Comparison of ENCODE assay signal across 10 cellular contexts in the genomic region with DNA sequence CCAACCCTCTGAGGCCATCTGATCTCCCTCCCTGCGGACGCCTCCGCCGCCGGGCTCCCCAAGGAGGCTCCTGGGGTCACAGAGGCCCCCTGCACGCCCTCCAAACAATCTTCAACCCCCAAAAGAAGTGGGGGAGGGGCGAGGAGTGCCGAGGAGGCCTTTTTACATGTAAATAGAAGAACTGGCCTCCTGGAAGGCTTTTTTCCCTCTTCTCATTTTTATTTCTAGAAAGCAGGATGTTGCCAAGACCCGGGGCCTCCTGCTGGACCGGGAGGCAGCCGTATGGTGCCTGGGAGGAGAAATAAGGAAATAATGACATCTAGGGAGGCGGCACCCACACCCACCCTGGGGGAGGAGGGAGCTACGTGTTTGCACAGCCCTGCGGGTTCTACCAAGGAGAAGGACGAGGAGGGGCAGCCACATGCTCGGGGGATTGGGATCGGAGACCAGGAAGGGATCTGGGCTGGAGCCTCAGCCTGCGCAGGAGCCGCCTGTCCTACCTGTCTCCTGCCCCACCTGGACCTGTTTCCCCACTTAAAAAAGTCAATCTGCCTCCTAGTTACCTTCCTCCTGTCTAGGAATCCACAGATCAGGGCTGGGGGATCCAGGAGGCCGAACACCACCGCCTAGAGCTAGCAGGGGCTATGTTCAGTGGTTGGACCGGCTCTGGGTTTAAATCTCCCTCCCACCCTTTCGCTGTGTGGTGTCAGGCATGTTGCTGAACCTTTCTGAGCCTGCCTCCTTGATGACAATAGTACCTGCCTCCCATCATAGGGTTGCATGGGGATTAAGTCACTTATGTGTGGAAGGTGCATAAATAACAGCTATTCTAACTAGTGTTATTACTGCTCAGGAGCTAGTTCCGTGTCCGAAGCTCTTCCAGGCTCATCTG.
DNase-seq lines count a peak whose midpoint lies in the region; ATAC-seq, FAIRE-seq and TF ChIP-seq lines count a peak whose summit lies in the region.
"Had no signal": no experiment of that assay in that cellular context is flagged by ENCODE, and none has a peak within 500 bp of the region (broad histone marks: within the 10 kb centered on the region; RNA-seq: fewer than 3 reads in every experiment).

No MANE protein-coding gene starts in this region.

- no peaks in the 10 kb centered on the region for H3K27me3 ChIP-seq in astrocyte (ENCODE audit: insufficient read depth, low read length)
- H3K27me3 ChIP-seq: BE2C had no signal

- H2AFZ ChIP-seq in astrocyte (ENCODE audit: low read depth, low read length) = no peak overlapping the region

- no peak overlapping the region for H3K9ac ChIP-seq in astrocyte (ENCODE audit: low read length)

- no peaks in the 10 kb centered on the region for H3K79me2 ChIP-seq in astrocyte (ENCODE audit: insufficient read depth, low read length)

- POLR2A ChIA-PET in RWPE1 (lab: Yijun Ruan, JAX; ENCODE audit: low non-redundant PET) = no interaction called here

- FAIRE-seq in astrocyte (lab: Jason Lieb, UNC) = no peak

- peaks cover 4% of the 10 kb centered on the region for H3K4me1 Mint-ChIP-seq in stimulated activated naive CD8-positive, alpha-beta T cell treated with anti-CD3 and anti-CD28 coated beads, Interleukin-15, amount 100 ng/mL, for 72 hours
- peaks cover 6% of the 10 kb centered on the region for H3K4me1 Mint-ChIP-seq in astrocyte (ENCODE audit: low read depth, unreplicated experiment)
- peaks cover 26% of the 10 kb centered on the region for H3K4me1 Mint-ChIP-seq in mesothelial cell of epicardium

- peak overlapping the region; percentile 19 for H3K4me2 ChIP-seq in astrocyte (ENCODE audit: low read length)

- TF ChIP-seq CTCF in astrocyte (IDR thresholded peaks at IDR 0.05; ENCODE audit: insufficient read depth, low read depth, low read length) = no peak
- no peak for TF ChIP-seq CTCF in mesothelial cell of epicardium (IDR thresholded peaks at IDR 0.05; ENCODE audit: unreplicated experiment)
- TF ChIP-seq CTCF in RWPE1 (conservative IDR thresholded peaks at IDR 0.05; ENCODE audit: low read depth) = no peak

- peak; percentile 36 for ATAC-seq in stimulated activated naive CD8-positive, alpha-beta T cell treated with anti-CD3 and anti-CD28 coated beads, Interleukin-15, amount 100 ng/mL, for 72 hours
- no peak for ATAC-seq in stimulated activated naive CD8-positive, alpha-beta T cell treated with anti-CD3 and anti-CD28 coated beads, Interleukin-15, Interleukin-2, amounts not matched to agents 100 U/mL and 50 U/mL, for 24 hours
- ATAC-seq in GM18873 (IDR thresholded peaks at IDR 0.05; ENCODE audit: low FRiP score, unreplicated experiment) (no peak), HG03378 (IDR thresholded peaks at IDR 0.05; ENCODE audit: unreplicated experiment) (no peak), HG03135 (IDR thresholded peaks at IDR 0.05; ENCODE audit: unreplicated experiment) (no peak)

- H3K4me1 ChIP-seq in astrocyte (ENCODE audit: insufficient read depth, low read length) = peaks cover 6% of the 10 kb centered on the region

- CTCF ChIA-PET in RWPE1 (lab: Yijun Ruan, JAX) = interaction anchor here (1.0 kb wide), 1 partner anchor 13 kb away, joined by 4 read pairs; no protein-coding TSS in a partner anchor

- H3K27me3 Mint-ChIP-seq in stimulated activated naive CD8-positive, alpha-beta T cell treated with anti-CD3 and anti-CD28 coated beads, Interleukin-15, amount 100 ng/mL, for 72 hours = no peaks in the 10 kb centered on the region
- H3K27me3 Mint-ChIP-seq in astrocyte (ENCODE audit: low read depth, unreplicated experiment) (peaks cover 48% of the 10 kb centered on the region), mesothelial cell of epicardium (ENCODE audit: low read depth) (no peaks in the 10 kb centered on the region)

- no peaks in the 10 kb centered on the region for H3K36me3 ChIP-seq in astrocyte (ENCODE audit: insufficient read depth, low read length)
- H3K36me3 ChIP-seq: BE2C had no signal

- H4K20me1 ChIP-seq in astrocyte (ENCODE audit: insufficient read depth, low read length) = peaks cover 51% of the 10 kb centered on the region

- H3K27ac ChIP-seq in astrocyte (ENCODE audit: low read depth, low read length) = no peak overlapping the region
- H3K27ac ChIP-seq in RWPE1 = no peak overlapping the region; the same call in 1 of the 2 replicates

- H3K9me3 ChIP-seq in astrocyte (ENCODE audit: insufficient read depth, low read depth, low read length) = no peaks in the 10 kb centered on the region
- H3K9me3 ChIP-seq: BE2C had no signal

- no peak overlapping the region for H3K4me3 ChIP-seq in astrocyte (ENCODE audit: insufficient read depth, low read depth, low read length)

- H3K36me3 Mint-ChIP-seq in astrocyte (ENCODE audit: low read depth, unreplicated experiment) (peaks cover 4% of the 10 kb centered on the region), mesothelial cell of epicardium (no peaks in the 10 kb centered on the region)

- H3K4me3 Mint-ChIP-seq in stimulated activated naive CD8-positive, alpha-beta T cell treated with anti-CD3 and anti-CD28 coated beads, Interleukin-15, amount 100 ng/mL, for 72 hours = no peak overlapping the region
- H3K4me3 Mint-ChIP-seq in astrocyte (ENCODE audit: unreplicated experiment) = no peak overlapping the region
- H3K4me3 Mint-ChIP-seq in mesothelial cell of epicardium = peak overlapping the region; percentile 30

- DNase-seq in stimulated activated naive CD8-positive, alpha-beta T cell treated with anti-CD3 and anti-CD28 coated beads, Interleukin-15, amount 100 ng/mL, for 72 hours = no peak
- no peak for DNase-seq in stimulated activated naive CD8-positive, alpha-beta T cell treated with anti-CD3 and anti-CD28 coated beads, Interleukin-15, Interleukin-2, amounts not matched to agents 100 U/mL and 50 U/mL, for 24 hours
- DNase-seq in astrocyte (ENCODE audit: low read depth) (no peak), mesothelial cell of epicardium (ENCODE audit: low spot score in 2 of 2, unreplicated experiment in 2 of 2) (no peak), RWPE1 (ENCODE audit: low spot score) (no peak)
- DNase-seq: activated CD4-positive, alpha-beta T cell treated with anti-CD3 and anti-CD28 coated beads for 48 hours; BE2C had no signal

- no peak overlapping the region for H3K27ac Mint-ChIP-seq in stimulated activated naive CD8-positive, alpha-beta T cell treated with anti-CD3 and anti-CD28 coated beads, Interleukin-15, amount 100 ng/mL, for 72 hours
- H3K27ac Mint-ChIP-seq in astrocyte (ENCODE audit: unreplicated experiment) (no peak overlapping the region), mesothelial cell of epicardium (peak overlapping the region; percentile 85)

- H3K9me3 Mint-ChIP-seq in stimulated activated naive CD8-positive, alpha-beta T cell treated with anti-CD3 and anti-CD28 coated beads, Interleukin-15, amount 100 ng/mL, for 72 hours = no peaks in the 10 kb centered on the region
- H3K9me3 Mint-ChIP-seq in astrocyte (ENCODE audit: unreplicated experiment) = peaks cover 2% of the 10 kb centered on the region
- H3K9me3 Mint-ChIP-seq in mesothelial cell of epicardium = no peaks in the 10 kb centered on the region
